1 cellular context compared by ENCODE assay signal in genomic region chr19:46890423-46891170, GRCh38.
A peak's percentile ranks its signal among the peaks of the same experiment; 100 is the strongest.
TF ChIP-seq lines count a peak whose summit lies in the region.

No MANE protein-coding gene starts in this region.

TF ChIP-seq in HepG2, 621 proteins besides CTCF, POLR2A, EP300 and RAD21 (continued from another document and continues in another):
- TF ChIP-seq ZBTB33 (CRISPR knock-in tag; IDR thresholded peaks at IDR 0.05) (peak; percentile 56; the same call in 1 of the 2 replicates), THRA (CRISPR knock-in tag; IDR thresholded peaks at IDR 0.05; ENCODE audit: borderline replicate concordance) (peak; percentile 56; the same call in 1 of the 2 replicates), SIN3B (IDR thresholded peaks at IDR 0.05; ENCODE audit: low read length) (no peak), STAG1 (CRISPR knock-in tag; IDR thresholded peaks at IDR 0.05) (peak; percentile 39; the same call in 1 of the 2 replicates), JDP2 (CRISPR knock-in tag; IDR thresholded peaks at IDR 0.05; ENCODE audit: borderline replicate concordance) (no peak), CSRNP1 (CRISPR knock-in tag; IDR thresholded peaks at IDR 0.05) (no peak), ATF3 (CRISPR knock-in tag; IDR thresholded peaks at IDR 0.05) (peak; percentile 85), FOSL1 (CRISPR knock-in tag; IDR thresholded peaks at IDR 0.05; ENCODE audit: borderline replicate concordance) (peak; percentile 90), ISL2 (CRISPR knock-in tag; IDR thresholded peaks at IDR 0.05) (peak; percentile 62; the same call in 1 of the 2 replicates), ZNF20 (CRISPR knock-in tag; IDR thresholded peaks at IDR 0.05) (no peak), ZNF710 (CRISPR knock-in tag; IDR thresholded peaks at IDR 0.05; ENCODE audit: borderline replicate concordance) (0 out of 2 replicates have a peak, but pooled peaks have one; percentile 51), ARHGAP35 (CRISPR knock-in tag; IDR thresholded peaks at IDR 0.05; ENCODE audit: borderline replicate concordance) (no peak), ZBTB4 (CRISPR knock-in tag; IDR thresholded peaks at IDR 0.05; ENCODE audit: borderline replicate concordance) (no peak), ZNF407 (CRISPR knock-in tag; IDR thresholded peaks at IDR 0.05; ENCODE audit: not compliant biosample characterization) (no peak), NBN (conservative IDR thresholded peaks at IDR 0.05) (no peak), ZNF557 (CRISPR knock-in tag; IDR thresholded peaks at IDR 0.05) (no peak), ZNF772 (CRISPR knock-in tag; IDR thresholded peaks at IDR 0.05) (peak; percentile 54; the same call in 1 of the 2 replicates), HNRNPLL (IDR thresholded peaks at IDR 0.05; ENCODE audit: low read depth, low read length, poor library complexity, severe bottlenecking) (no peak), KDM5A (IDR thresholded peaks at IDR 0.05; ENCODE audit: borderline replicate concordance, low read length) (no peak; the same call in 1 of the 2 replicates), TEAD3 (CRISPR knock-in tag; optimal IDR thresholded peaks at IDR 0.05; ENCODE audit: borderline replicate concordance) (peak; percentile 96), ZNF646 (CRISPR knock-in tag; IDR thresholded peaks at IDR 0.05) (no peak), ZSCAN9 (CRISPR knock-in tag; IDR thresholded peaks at IDR 0.05; ENCODE audit: borderline replicate concordance) (no peak), FOXK1 (CRISPR knock-in tag; IDR thresholded peaks at IDR 0.05; ENCODE audit: borderline replicate concordance, low read depth) (peak; percentile 86; the same call in 1 of the 2 replicates)
